ENCODE assay signal across 1 cellular context in the genomic region with DNA sequence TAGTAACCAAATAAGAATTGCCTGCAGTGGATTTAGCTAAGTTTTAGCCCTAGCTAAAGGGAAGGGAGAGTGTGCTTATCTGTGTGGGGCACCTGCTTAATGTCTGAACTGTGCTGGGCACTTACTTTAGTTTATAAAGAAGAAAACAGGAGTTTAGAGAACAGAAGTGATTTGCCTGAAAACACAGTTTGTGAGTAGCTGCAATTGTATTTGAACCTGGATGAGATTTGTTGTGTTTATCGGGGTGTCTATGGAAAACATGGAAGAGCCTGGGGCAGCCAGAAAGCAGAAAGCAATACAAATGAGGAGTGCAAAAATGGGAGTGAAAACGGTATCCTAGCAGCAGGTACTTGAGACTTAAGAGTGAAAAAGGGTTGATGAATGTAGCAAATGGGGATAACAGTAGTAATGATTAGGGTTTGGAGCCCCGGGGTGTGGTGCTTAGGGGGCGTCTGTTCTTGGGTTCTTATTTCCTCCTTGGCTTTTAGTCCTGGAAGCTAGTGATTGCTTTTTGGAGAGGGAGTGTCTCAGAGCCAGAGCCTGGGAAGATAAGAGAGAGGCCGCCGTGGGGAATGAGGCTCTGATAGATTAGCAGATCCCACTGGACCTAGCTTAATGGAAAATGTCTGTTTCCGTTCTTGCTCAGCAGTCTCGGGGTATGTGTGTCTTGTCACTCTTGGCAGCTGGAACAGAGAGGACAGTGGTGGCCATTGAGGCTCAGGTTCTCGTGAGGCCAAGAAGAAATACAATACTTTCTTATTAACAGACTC.
TF ChIP-seq lines count a peak whose summit lies in the region.

No MANE protein-coding gene starts in this region.

TF ChIP-seq in IMR-90, 13 proteins besides CTCF, POLR2A, EP300 and RAD21:
- TF ChIP-seq RFX5 (IDR thresholded peaks at IDR 0.05; ENCODE audit: low read depth, low read length) (no peak), RCOR1 (IDR thresholded peaks at IDR 0.05; ENCODE audit: insufficient replicate concordance, low read length) (no peak), CHD1 (IDR thresholded peaks at IDR 0.05; ENCODE audit: low read depth, low read length) (no peak)
- TF ChIP-seq, protein P1, sequence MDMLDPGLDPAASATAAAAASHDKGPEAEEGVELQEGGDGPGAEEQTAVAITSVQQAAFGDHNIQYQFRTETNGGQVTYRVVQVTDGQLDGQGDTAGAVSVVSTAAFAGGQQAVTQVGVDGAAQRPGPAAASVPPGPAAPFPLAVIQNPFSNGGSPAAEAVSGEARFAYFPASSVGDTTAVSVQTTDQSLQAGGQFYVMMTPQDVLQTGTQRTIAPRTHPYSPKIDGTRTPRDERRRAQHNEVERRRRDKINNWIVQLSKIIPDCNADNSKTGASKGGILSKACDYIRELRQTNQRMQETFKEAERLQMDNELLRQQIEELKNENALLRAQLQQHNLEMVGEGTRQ (IDR thresholded peaks at IDR 0.05; ENCODE audit: low read depth, low read length), result no peak
